ENCODE assay signal across 10 cellular contexts in genomic region chr3:125154800-125155269, GRCh38. TPM values are rescaled to one million over a fixed set of nuclear protein-coding genes. Genes with fewer than 3 reads are reported as not detected.
DNase-seq lines count a peak whose midpoint lies in the region; ATAC-seq and TF ChIP-seq lines count a peak whose summit lies in the region.
"Had no signal": no experiment of that assay in that cellular context is flagged by ENCODE, and none has a peak within 500 bp of the region (broad histone marks: within the 10 kb centered on the region; RNA-seq: fewer than 3 reads in every experiment).

No MANE protein-coding gene starts in this region.

- H3K9me3 Mint-ChIP-seq in brain, result peaks cover 0 to 8% (median 0%) of the 10 kb centered on the region in 5 experiments
- H3K9me3 Mint-ChIP-seq in stimulated activated naive CD8-positive, alpha-beta T cell treated with anti-CD3 and anti-CD28 coated beads, Interleukin-15, Interleukin-2, amounts not matched to agents 100 ng/mL and 50 ng/mL, for 24 hours, result no peaks in the 10 kb centered on the region

- no peaks in the 10 kb centered on the region for H3K36me3 Mint-ChIP-seq in brain
- H3K36me3 Mint-ChIP-seq in stimulated activated naive CD8-positive, alpha-beta T cell treated with anti-CD3 and anti-CD28 coated beads, Interleukin-15, Interleukin-2, amounts not matched to agents 100 ng/mL and 50 ng/mL, for 24 hours (ENCODE audit: low read depth), result no peaks in the 10 kb centered on the region

- intact Hi-C loops in left ventricle myocardium superior (cut with micrococcal nuclease), result no loop called here
- intact Hi-C loops in left cardiac atrium (cut with DNase I), result no loop called here
- intact Hi-C loops in OCI-LY7 (cut with micrococcal nuclease; ENCODE audit: unreplicated experiment), result loop anchor here (5.0 kb wide), 2 partner anchors 277 to 427 kb away; no protein-coding TSS in a partner anchor

- H3K4me3 Mint-ChIP-seq in brain, result no peak overlapping the region
- peak overlapping the region; percentile 45 for H3K4me3 Mint-ChIP-seq in stimulated activated naive CD8-positive, alpha-beta T cell treated with anti-CD3 and anti-CD28 coated beads, Interleukin-15, Interleukin-2, amounts not matched to agents 100 ng/mL and 50 ng/mL, for 24 hours

- TF ChIP-seq CTCF in OCI-LY7 (conservative IDR thresholded peaks at IDR 0.05; ENCODE audit: low read length) (no peak), brain (conservative IDR thresholded peaks at IDR 0.05) (no peak)

- H3K27ac ChIP-seq in OCI-LY7 (ENCODE audit: low read depth, low read length, poor library complexity, severe bottlenecking), result no peak overlapping the region

- no peak overlapping the region; the same call in 1 of the 2 replicates for H2AFZ ChIP-seq in OCI-LY7 (ENCODE audit: low read length)

- CTCF ChIA-PET in OCI-LY7 (lab: Charles Lee; ENCODE audit: unreplicated experiment), result no interaction called here

- H3K27ac Mint-ChIP-seq in brain, result peak overlapping the region; percentile 5 to 61 (median 53)
- peak overlapping the region; percentile 84 for H3K27ac Mint-ChIP-seq in stimulated activated naive CD8-positive, alpha-beta T cell treated with anti-CD3 and anti-CD28 coated beads, Interleukin-15, Interleukin-2, amounts not matched to agents 100 ng/mL and 50 ng/mL, for 24 hours

- ATAC-seq in left ventricle myocardium superior (peak; percentile 40), left cardiac atrium (no peak), HG02884 (IDR thresholded peaks at IDR 0.05; ENCODE audit: unreplicated experiment) (no peak), HG03457 (IDR thresholded peaks at IDR 0.05; ENCODE audit: unreplicated experiment) (no peak)

- no TSS peak for BruUV-seq in OCI-LY7 (replicated peaks; lab: Mats Ljungman, UMichigan)

- no peaks in the 10 kb centered on the region for H3K27me3 Mint-ChIP-seq in brain
- H3K27me3 Mint-ChIP-seq in stimulated activated naive CD8-positive, alpha-beta T cell treated with anti-CD3 and anti-CD28 coated beads, Interleukin-15, Interleukin-2, amounts not matched to agents 100 ng/mL and 50 ng/mL, for 24 hours, result peaks cover 23% of the 10 kb centered on the region

- DNase-seq in left ventricle myocardium superior (no peak), left cardiac atrium (no peak), OCI-LY7 (ENCODE audit: low spot score) (no peak), NCI-H2171 treated with DMSO at 0.1 percent for 48 hours (lab: John Stamatoyannopoulos, UW) (no peak)
- DNase-seq: NCI-H146, substantia nigra had no signal

- POLR2A ChIA-PET in OCI-LY7 (lab: Charles Lee), result interaction anchor here (1.1 kb wide), 1 partner anchor 218 kb away, joined by 3 read pairs; no protein-coding TSS in a partner anchor

- H3K4me1 ChIP-seq in OCI-LY7 (ENCODE audit: insufficient read depth, low read length, poor library complexity, severe bottlenecking), result peaks cover 6% of the 10 kb centered on the region

- no peaks in the 10 kb centered on the region for H3K9me2 ChIP-seq in OCI-LY7 (ENCODE audit: insufficient read depth, low read length)

- H3K4me3 ChIP-seq in OCI-LY7 (ENCODE audit: low read depth, low read length, poor library complexity, severe bottlenecking), result no peak overlapping the region

- no peaks in the 10 kb centered on the region for H3K79me2 ChIP-seq in OCI-LY7 (ENCODE audit: insufficient read depth, low read depth, low read length)

- H3K9me3 ChIP-seq in OCI-LY7 (ENCODE audit: low read length), result no peaks in the 10 kb centered on the region

- peak overlapping the region; percentile 38; the same call in 1 of the 2 replicates for H3K4me2 ChIP-seq in OCI-LY7 (ENCODE audit: low read length)

- H3K4me1 Mint-ChIP-seq in brain, result peaks cover 37% of the 10 kb centered on the region
- peaks cover 15% of the 10 kb centered on the region for H3K4me1 Mint-ChIP-seq in stimulated activated naive CD8-positive, alpha-beta T cell treated with anti-CD3 and anti-CD28 coated beads, Interleukin-15, Interleukin-2, amounts not matched to agents 100 ng/mL and 50 ng/mL, for 24 hours (ENCODE audit: low read depth)

- H4K20me1 ChIP-seq in OCI-LY7 (ENCODE audit: insufficient read depth, low read length), result no peaks in the 10 kb centered on the region

- H3K36me3 ChIP-seq in OCI-LY7 (ENCODE audit: insufficient read depth, low read length), result no peaks in the 10 kb centered on the region

RNA-seq across cellular contexts. Expression of gene SLC12A8, which starts 57.7 kb away (rescaled TPM):
- 0.52 TPM for total RNA-seq in left ventricle myocardium superior
- under 1 TPM; 0.80 to 0.92 TPM for total RNA-seq in left cardiac atrium
- total RNA-seq in OCI-LY7 (2014; rRNA removed; shearing (Covaris generic)), result 0.13 and 1.0 TPM in 2 replicates
- 0.84 and 0.94 TPM in 2 replicates for total RNA-seq in OCI-LY7 (2022)
- 0.93 TPM for polyA plus RNA-seq in brain (ENCODE audit: insufficient read depth, low read depth, low replicate concordance)
